ENCODE assay signal across 1 cellular context in genomic region chr10:14588084-14588937, GRCh38.
TF ChIP-seq lines count a peak whose summit lies in the region.

No MANE protein-coding gene starts in this region.

TF ChIP-seq in liver, 16 proteins besides CTCF, POLR2A, EP300 and RAD21 (continued from another document):
- TF ChIP-seq, protein P1, sequence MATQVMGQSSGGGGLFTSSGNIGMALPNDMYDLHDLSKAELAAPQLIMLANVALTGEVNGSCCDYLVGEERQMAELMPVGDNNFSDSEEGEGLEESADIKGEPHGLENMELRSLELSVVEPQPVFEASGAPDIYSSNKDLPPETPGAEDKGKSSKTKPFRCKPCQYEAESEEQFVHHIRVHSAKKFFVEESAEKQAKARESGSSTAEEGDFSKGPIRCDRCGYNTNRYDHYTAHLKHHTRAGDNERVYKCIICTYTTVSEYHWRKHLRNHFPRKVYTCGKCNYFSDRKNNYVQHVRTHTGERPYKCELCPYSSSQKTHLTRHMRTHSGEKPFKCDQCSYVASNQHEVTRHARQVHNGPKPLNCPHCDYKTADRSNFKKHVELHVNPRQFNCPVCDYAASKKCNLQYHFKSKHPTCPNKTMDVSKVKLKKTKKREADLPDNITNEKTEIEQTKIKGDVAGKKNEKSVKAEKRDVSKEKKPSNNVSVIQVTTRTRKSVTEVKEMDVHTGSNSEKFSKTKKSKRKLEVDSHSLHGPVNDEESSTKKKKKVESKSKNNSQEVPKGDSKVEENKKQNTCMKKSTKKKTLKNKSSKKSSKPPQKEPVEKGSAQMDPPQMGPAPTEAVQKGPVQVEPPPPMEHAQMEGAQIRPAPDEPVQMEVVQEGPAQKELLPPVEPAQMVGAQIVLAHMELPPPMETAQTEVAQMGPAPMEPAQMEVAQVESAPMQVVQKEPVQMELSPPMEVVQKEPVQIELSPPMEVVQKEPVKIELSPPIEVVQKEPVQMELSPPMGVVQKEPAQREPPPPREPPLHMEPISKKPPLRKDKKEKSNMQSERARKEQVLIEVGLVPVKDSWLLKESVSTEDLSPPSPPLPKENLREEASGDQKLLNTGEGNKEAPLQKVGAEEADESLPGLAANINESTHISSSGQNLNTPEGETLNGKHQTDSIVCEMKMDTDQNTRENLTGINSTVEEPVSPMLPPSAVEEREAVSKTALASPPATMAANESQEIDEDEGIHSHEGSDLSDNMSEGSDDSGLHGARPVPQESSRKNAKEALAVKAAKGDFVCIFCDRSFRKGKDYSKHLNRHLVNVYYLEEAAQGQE (IDR thresholded peaks at IDR 0.05): peak; percentile 40
